Comparison of ENCODE assay signal across 18 cellular contexts in genomic region chr3:13268961-13269391, GRCh38.
DNase-seq lines count a peak whose midpoint lies in the region; ATAC-seq lines count a peak whose summit lies in the region.
"Had no signal": no experiment of that assay in that cellular context is flagged by ENCODE, and none has a peak within 500 bp of the region (broad histone marks: within the 10 kb centered on the region; RNA-seq: fewer than 3 reads in every experiment).

No MANE protein-coding gene starts in this region.

- peak overlapping the region in 1 of 11 experiments; percentile 39; a peak in 1 of 22 replicates for H3K9ac ChIP-seq in BLaER1 treated with 17β-estradiol and CSF1 and Interleukin-3, amounts not matched to agents 10 nM and 100 nM
- peak overlapping the region in 2 of 3 donors; percentile 34 to 65 for H3K9ac ChIP-seq in skeletal muscle tissue (ENCODE audit: low read depth in 1 of 3, low read length in 3 of 3)

- DNase-seq in NCI-H1694 treated with DMSO at 0.1 percent for 48 hours (lab: John Stamatoyannopoulos, UW) (peak; percentile 38), left lobe of liver (ENCODE audit: low spot score) (no peak), NCI-H2227 (lab: John Stamatoyannopoulos, UW; ENCODE audit: unreplicated experiment) (no peak), NCI-H2029 treated with DMSO at 0.1 percent for 48 hours (lab: John Stamatoyannopoulos, UW) (no peak)
- DNase-seq: ACHN; AML-193; Calu3; CD4-positive, alpha-beta memory T cell; DMS79; NCI-H1417; NCI-H2081; NCI-H510A; NCI-H774; PC-9 had no signal

- H3K4me3 ChIP-seq in BLaER1 treated with 17β-estradiol and CSF1 and Interleukin-3, amounts not matched to agents 10 nM and 100 nM, result no peak overlapping the region
- peak overlapping the region in 1 of 3 donors; percentile 13 for H3K4me3 ChIP-seq in skeletal muscle tissue (ENCODE audit: low read length in 3 of 3)
- H3K4me3 ChIP-seq: GM23338, PC-9 had no signal

- ATAC-seq in left lobe of liver (peak; percentile 72), GM21526 (IDR thresholded peaks at IDR 0.05; ENCODE audit: low FRiP score, unreplicated experiment) (no peak)
- ATAC-seq: GM23338 had no signal

- no peak overlapping the region for H3K27ac ChIP-seq in BLaER1 treated with 17β-estradiol and CSF1 and Interleukin-3, amounts not matched to agents 10 nM and 100 nM
- no peak overlapping the region for H3K27ac ChIP-seq in skeletal muscle tissue (ENCODE audit: low read depth, low read length)
- H3K27ac ChIP-seq: PC-9 had no signal

- no peaks in the 10 kb centered on the region for H3K36me3 ChIP-seq in BLaER1 treated with 17β-estradiol and CSF1 and Interleukin-3, amounts not matched to agents 10 nM and 100 nM
- no peaks in the 10 kb centered on the region for H3K36me3 ChIP-seq in skeletal muscle tissue (ENCODE audit: control insufficient read depth in 3 of 3, insufficient read depth in 3 of 3, low read length in 3 of 3)

- peak overlapping the region in 9 of 11 experiments; percentile 11 to 82 (median 54); a peak in 16 of 22 replicates for H3K4me2 ChIP-seq in BLaER1 treated with 17β-estradiol and CSF1 and Interleukin-3, amounts not matched to agents 10 nM and 100 nM
- H3K4me2 ChIP-seq: GM23338, PC-9 had no signal

- H3K27me3 ChIP-seq in BLaER1 treated with 17β-estradiol and CSF1 and Interleukin-3, amounts not matched to agents 10 nM and 100 nM, result peaks cover 0 to 19% (median 0%) of the 10 kb centered on the region in 11 experiments; a peak in 4 of 22 replicates
- peaks cover 0 to 3% (median 0%) of the 10 kb centered on the region in 3 donors for H3K27me3 ChIP-seq in skeletal muscle tissue (ENCODE audit: control insufficient read depth in 3 of 3, insufficient read depth in 3 of 3, low read length in 3 of 3)

- H3K4me1 ChIP-seq in BLaER1 treated with 17β-estradiol and CSF1 and Interleukin-3, amounts not matched to agents 10 nM and 100 nM, result peaks cover 20 to 84% (median 79%) of the 10 kb centered on the region in 10 experiments
- H3K4me1 ChIP-seq in skeletal muscle tissue (ENCODE audit: control insufficient read depth in 3 of 3, insufficient read depth in 3 of 3, low read length in 3 of 3), result peaks cover 27 to 40% (median 38%) of the 10 kb centered on the region in 3 donors

- H4K20me1 ChIP-seq in BLaER1 treated with 17β-estradiol and CSF1 and Interleukin-3, amounts not matched to agents 10 nM and 100 nM, result peaks cover 0 to 32% (median 2%) of the 10 kb centered on the region in 11 experiments; a peak in 8 of 22 replicates

- H3K9me3 ChIP-seq in BLaER1 treated with 17β-estradiol and CSF1 and Interleukin-3, amounts not matched to agents 10 nM and 100 nM (replicated peaks in 1 of 11), result peaks cover 8 to 24% (median 14%) of the 10 kb centered on the region in 11 experiments
- no peaks in the 10 kb centered on the region for H3K9me3 ChIP-seq in skeletal muscle tissue (ENCODE audit: control insufficient read depth in 3 of 3, low read length in 3 of 3)
